12 cellular contexts compared by ENCODE assay signal in the genomic region with DNA sequence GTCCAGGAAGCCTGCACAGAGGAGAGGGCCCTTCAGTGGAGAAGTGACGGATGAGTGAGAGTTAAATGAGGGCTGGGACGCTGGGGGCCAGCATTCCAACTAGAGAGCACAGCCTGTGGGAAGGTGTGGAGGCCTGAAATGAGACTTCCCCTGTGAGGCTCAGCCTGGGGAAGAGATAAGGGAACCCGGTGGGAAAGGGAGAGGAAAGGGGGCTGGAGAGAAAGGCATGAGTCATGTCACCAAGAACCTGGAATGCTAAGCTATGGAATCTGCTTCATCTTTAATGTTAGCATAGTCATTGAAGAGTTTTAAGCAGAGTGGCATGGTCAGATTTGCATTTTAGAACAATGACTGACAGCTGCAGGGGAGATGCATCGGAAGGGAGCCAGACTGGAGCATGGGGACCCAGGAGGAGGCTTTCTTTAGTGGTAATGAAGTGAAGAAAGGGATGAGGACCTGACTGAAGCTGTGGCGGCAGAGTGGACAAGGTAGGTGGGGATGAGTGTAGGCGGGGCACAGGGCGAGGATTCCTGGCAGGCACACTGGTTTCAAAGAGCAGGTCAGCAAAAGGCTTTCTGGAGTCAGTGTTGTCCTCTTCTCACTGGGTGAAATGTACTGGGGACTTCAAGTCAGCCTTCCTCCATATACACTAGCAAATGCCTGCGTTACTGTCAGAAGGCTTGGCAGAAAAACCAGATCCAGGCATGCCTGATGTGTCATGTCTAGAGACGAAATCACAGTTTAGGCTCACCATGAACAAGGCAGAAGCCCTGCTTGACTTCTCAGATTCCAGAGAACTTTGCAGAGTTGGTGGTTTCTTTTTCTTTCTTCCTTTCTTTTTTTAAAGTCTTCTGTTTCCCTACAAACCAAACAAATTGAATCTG. TPM values are rescaled to one million over a fixed set of nuclear protein-coding genes. Genes with fewer than 3 reads are reported as not detected.
DNase-seq lines count a peak whose midpoint lies in the region; ATAC-seq, FAIRE-seq and TF ChIP-seq lines count a peak whose summit lies in the region.
"Had no signal": no experiment of that assay in that cellular context is flagged by ENCODE, and none has a peak within 500 bp of the region (broad histone marks: within the 10 kb centered on the region; RNA-seq: fewer than 3 reads in every experiment).

No MANE protein-coding gene starts in this region.

- H3K36me3 ChIP-seq in ACC112 (ENCODE audit: insufficient read depth, low read length) (no peaks in the 10 kb centered on the region), endothelial cell of umbilical vein (ENCODE audit: control insufficient read depth in 2 of 2, extremely low read depth in 1 of 2, insufficient read depth in 2 of 2, low read length in 2 of 2) (peaks cover 0 to 2% of the 10 kb centered on the region in 2 experiments), mesenchymal stem cell (ENCODE audit: control insufficient read depth in 1 of 2, insufficient read depth in 2 of 2, low read depth in 1 of 2, low read length in 2 of 2) (peaks cover 0 to 26% of the 10 kb centered on the region in 2 experiments)
- H3K36me3 ChIP-seq: neutrophil had no signal

- TF ChIP-seq POLR2A in endothelial cell of umbilical vein (IDR thresholded peaks at IDR 0.05; ENCODE audit: low read depth, low read length), result no peak

- H3K9me1 ChIP-seq in endothelial cell of umbilical vein (replicated peaks; ENCODE audit: control insufficient read depth, extremely low read depth, insufficient read depth, low read length), result no peaks in the 10 kb centered on the region

- peaks cover 29% of the 10 kb centered on the region for H3K79me1 ChIP-seq in mesenchymal stem cell (replicated peaks; ENCODE audit: low read length, poor library complexity, severe bottlenecking)

- POLR2A ChIA-PET in endothelial cell of umbilical vein (lab: Charles Lee), result no interaction called here

- H3K4me1 ChIP-seq in ACC112 (ENCODE audit: control insufficient read depth, insufficient read depth, low read length, unreplicated experiment) (peaks cover 68% of the 10 kb centered on the region), endothelial cell of umbilical vein (ENCODE audit: control insufficient read depth, extremely low read depth, insufficient read depth, low read length) (peaks cover 28% of the 10 kb centered on the region), mesenchymal stem cell (ENCODE audit: control insufficient read depth, insufficient read depth, low read depth, low read length) (peaks cover 9% of the 10 kb centered on the region)

- peak; percentile 54 to 76 for DNase-seq in NCI-H526 (lab: John Stamatoyannopoulos, UW)
- DNase-seq in endothelial cell of umbilical vein (ENCODE audit: low read depth, low spot score), result peak; percentile 16
- peak; percentile 83 for DNase-seq in mesenchymal stem cell
- no peak for DNase-seq in putamen (ENCODE audit: low spot score)
- DNase-seq in 8988T, result no peak
- DNase-seq in cerebellar nuclear complex (lab: John Stamatoyannopoulos, UW), result no peak
- DNase-seq: activated gamma-delta T cell treated with Interleukin-2 at 50 U/mL for 16 hours, NCI-H69 had no signal

- H3K27me3 ChIP-seq in ACC112 (ENCODE audit: insufficient read depth, low read length) (no peaks in the 10 kb centered on the region), endothelial cell of umbilical vein (ENCODE audit: control insufficient read depth in 2 of 2, insufficient read depth in 2 of 2, low read length in 2 of 2) (no peaks in the 10 kb centered on the region), mesenchymal stem cell (ENCODE audit: control insufficient read depth in 1 of 2, insufficient read depth in 1 of 2, low read length in 2 of 2) (no peaks in the 10 kb centered on the region)
- H3K27me3 ChIP-seq: neutrophil had no signal

- H4K20me1 ChIP-seq in endothelial cell of umbilical vein (replicated peaks; ENCODE audit: control insufficient read depth, extremely low read depth, insufficient read depth, low read length), result no peaks in the 10 kb centered on the region

- no peaks in the 10 kb centered on the region for H3K9me3 ChIP-seq in endothelial cell of umbilical vein (replicated peaks; ENCODE audit: control insufficient read depth, insufficient read depth, low read length)
- H3K9me3 ChIP-seq in mesenchymal stem cell (ENCODE audit: control insufficient read depth, low read length), result no peaks in the 10 kb centered on the region
- H3K9me3 ChIP-seq: neutrophil had no signal

- FAIRE-seq in endothelial cell of umbilical vein (lab: Jason Lieb, UNC), result no peak
- FAIRE-seq: frontal cortex had no signal

- WGBS in mesenchymal stem cell, result 15% methylated on average over 9 of the region's 9 CpGs

- H3K9ac ChIP-seq in endothelial cell of umbilical vein (replicated peaks; ENCODE audit: extremely low read depth, insufficient read depth, low read length), result no peak overlapping the region
- H3K9ac ChIP-seq in mesenchymal stem cell (ENCODE audit: low read length), result peak overlapping the region; percentile 51

- H3K14ac ChIP-seq in mesenchymal stem cell (ENCODE audit: low read length in 2 of 2), result no peak overlapping the region

- H2BK12ac ChIP-seq in mesenchymal stem cell (ENCODE audit: low read length in 2 of 2), result peak overlapping the region in 1 of 2 experiments; percentile 61

- H2AK5ac ChIP-seq in mesenchymal stem cell (ENCODE audit: low read length, severe bottlenecking), result no peak overlapping the region

- peak overlapping the region in 1 of 2 experiments; percentile 57 for H3K4ac ChIP-seq in mesenchymal stem cell (ENCODE audit: low read depth in 1 of 2, low read length in 2 of 2)

- H3K23ac ChIP-seq in mesenchymal stem cell (ENCODE audit: low read length in 2 of 2), result no peak overlapping the region

- peaks cover 79% of the 10 kb centered on the region for H3K79me2 ChIP-seq in ACC112 (ENCODE audit: control insufficient read depth, insufficient read depth, low read length, unreplicated experiment)
- H3K79me2 ChIP-seq in endothelial cell of umbilical vein (ENCODE audit: control insufficient read depth, insufficient read depth, low read length), result peaks cover 46% of the 10 kb centered on the region

- TF ChIP-seq CTCF in endothelial cell of umbilical vein (IDR thresholded peaks at IDR 0.05; ENCODE audit: extremely low read depth in 1 of 2, insufficient read depth in 1 of 2, low read depth in 1 of 2, low read length in 2 of 2), result no peak

- dilution Hi-C loops in endothelial cell of umbilical vein (cut with MboI; ENCODE audit: extremely low pct_ligation_motif_present, low sequenced_read_pairs), result no loop called here

- no peak overlapping the region for H3K4me2 ChIP-seq in endothelial cell of umbilical vein (ENCODE audit: insufficient read depth, low read length)
- no peak overlapping the region for H3K4me2 ChIP-seq in mesenchymal stem cell (ENCODE audit: low read length, poor library complexity, severe bottlenecking)

- intact Hi-C loops in endothelial cell of umbilical vein (cut with micrococcal nuclease), result no loop called here

- H4K91ac ChIP-seq in mesenchymal stem cell (ENCODE audit: low read length), result peak overlapping the region; percentile 35

- H3K27ac ChIP-seq in ACC112 (ENCODE audit: low read depth, low read length) (0 out of 2 replicates have a peak overlapping the region, but pooled peaks have one; percentile 1), endothelial cell of umbilical vein (ENCODE audit: insufficient read depth, low read depth, low read length) (no peak overlapping the region), mesenchymal stem cell (ENCODE audit: low read length, poor library complexity, severe bottlenecking) (no peak overlapping the region)
- H3K27ac ChIP-seq: neutrophil had no signal

- CTCF ChIA-PET in endothelial cell of umbilical vein (lab: Charles Lee), result interaction anchor here (0.6 to 1.8 kb wide), 3 partner anchors 9 to 103 kb away, joined by 3 to 6 read pairs (median 3); no protein-coding TSS in a partner anchor

- no peak overlapping the region for H2AFZ ChIP-seq in ACC112 (ENCODE audit: low read length, unreplicated experiment)
- no peak overlapping the region for H2AFZ ChIP-seq in endothelial cell of umbilical vein (ENCODE audit: low read depth, low read length)
- no peak overlapping the region for H2AFZ ChIP-seq in mesenchymal stem cell (ENCODE audit: low read depth, low read length)

- no peak overlapping the region for H4K8ac ChIP-seq in mesenchymal stem cell (ENCODE audit: low read length)

- H3K4me3 ChIP-seq in ACC112 (ENCODE audit: low read depth, low read length) (peak overlapping the region; percentile 20), endothelial cell of umbilical vein (replicated peaks in 1 of 3; ENCODE audit: insufficient read depth in 1 of 3, low read depth in 1 of 3, low read length in 3 of 3) (no peak overlapping the region), mesenchymal stem cell (ENCODE audit: insufficient read depth in 1 of 2, low read depth in 1 of 2, low read length in 2 of 2) (peak overlapping the region in 1 of 2 experiments; percentile 54)

- H2BK15ac ChIP-seq in mesenchymal stem cell (ENCODE audit: low read depth, poor library complexity, severe bottlenecking), result no peak overlapping the region

- H2BK5ac ChIP-seq in mesenchymal stem cell (ENCODE audit: low read depth, low read length, poor library complexity, severe bottlenecking), result no peak overlapping the region

- H2BK120ac ChIP-seq in mesenchymal stem cell (ENCODE audit: low read depth, low read length), result peak overlapping the region; percentile 21

- no peak for ATAC-seq in GM19463 (IDR thresholded peaks at IDR 0.05; ENCODE audit: unreplicated experiment)

- no TSS peak for BruUV-seq in endothelial cell of umbilical vein (replicated peaks; lab: Mats Ljungman, UMichigan)

- peak overlapping the region; percentile 40 to 88 for H3K18ac ChIP-seq in mesenchymal stem cell (ENCODE audit: low read depth in 1 of 2, low read length in 2 of 2)

TF ChIP-seq in endothelial cell of umbilical vein, 7 proteins besides CTCF, POLR2A, EP300 and RAD21 (continues in another document):
- TF ChIP-seq POLR2AphosphoS5 (IDR thresholded peaks at IDR 0.05; ENCODE audit: insufficient read depth, low read depth, low read length), result no peak
- no peak for TF ChIP-seq EZH2 (IDR thresholded peaks at IDR 0.05; ENCODE audit: borderline replicate concordance, low read depth, low read length, severe bottlenecking)
- peak; percentile 38 for TF ChIP-seq JUN (IDR thresholded peaks at IDR 0.05; ENCODE audit: borderline replicate concordance, insufficient read depth, insufficient read length, low read depth)
- TF ChIP-seq MYC (IDR thresholded peaks at IDR 0.05; ENCODE audit: low read depth, low read length), result no peak

RNA-seq across cellular contexts. Expression of a gene that starts 8.0 kb away (rescaled TPM):
- 35.3 and 38.4 TPM in 2 replicates for total RNA-seq in endothelial cell of umbilical vein
- polyA plus RNA-seq in endothelial cell of umbilical vein, result 18.0 and 19.8 TPM in 2 replicates
- 21.6 and 22.0 TPM in 2 replicates for polyA plus RNA-seq in endothelial cell of umbilical vein (2011; cell fraction: cytosol; rRNA removed)
- polyA plus RNA-seq in endothelial cell of umbilical vein (2011; cell fraction: nucleus; rRNA removed), result 40.2 and 40.8 TPM in 2 replicates
- 10.0 and 14.4 TPM in 2 replicates for polyA plus RNA-seq in endothelial cell of umbilical vein (2012)
- 32.7 and 36.6 TPM in 2 replicates for polyA minus RNA-seq in endothelial cell of umbilical vein
- 0.51 TPM for polyA minus RNA-seq in endothelial cell of umbilical vein (2011; cell fraction: cytosol; rRNA and poly(A)+ RNA removed)
- polyA minus RNA-seq in endothelial cell of umbilical vein (2011; cell fraction: nucleus; rRNA and poly(A)+ RNA removed), result 26.5 and 32.4 TPM in 2 replicates
- 47.5 TPM for polyA plus RNA-seq in mesenchymal stem cell (2013, experiment 1 of 2)
- polyA plus RNA-seq in mesenchymal stem cell (2013, experiment 2 of 2), result 47.1 TPM

Comparison
In these comparisons a context has a peak if more than half of its experiments do, and no peak if none do; other contexts are left out.
1. DNase-seq: peak in NCI-H526 (2 of 2), endothelial cell of umbilical vein (single experiment) and mesenchymal stem cell (single experiment); none in putamen (single experiment), 8988T (single experiment) and cerebellar nuclear complex (0 of 2).